8 cellular contexts compared by ENCODE assay signal in the genomic region with DNA sequence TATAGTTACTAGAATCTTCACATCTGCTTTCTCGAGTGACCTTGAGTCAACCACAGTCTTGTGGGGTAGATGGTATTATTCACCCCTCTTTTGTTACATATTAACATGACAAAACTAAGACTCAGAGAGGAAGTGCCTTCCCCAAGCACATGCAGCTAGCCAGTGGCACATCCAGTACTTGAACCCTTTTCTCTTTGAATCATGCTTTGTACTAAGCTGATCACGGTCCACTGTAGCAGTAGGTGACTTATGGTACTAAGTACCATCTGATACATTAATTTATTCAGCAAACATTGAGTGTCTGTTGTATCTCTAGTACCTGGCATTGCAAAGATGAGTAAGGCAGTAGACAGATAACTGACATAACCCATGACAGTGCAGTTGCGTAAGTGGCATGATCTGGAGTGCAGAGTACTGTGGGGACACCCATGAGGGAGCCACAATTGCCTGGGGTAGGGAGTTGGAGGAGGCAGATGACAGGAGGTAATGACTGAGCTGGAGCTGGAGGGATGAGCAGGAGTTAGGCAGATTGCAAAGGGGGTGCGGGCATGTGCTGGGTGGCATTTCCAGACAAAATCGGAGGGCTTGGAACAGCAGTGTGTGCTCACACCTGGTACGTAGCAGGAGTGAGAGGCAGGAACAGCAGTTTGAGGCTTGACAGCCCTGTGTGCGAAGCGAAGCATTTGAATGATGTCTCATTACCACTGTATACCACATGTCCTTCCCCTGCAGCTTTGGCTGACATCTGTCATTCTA. TPM values are rescaled to one million over a fixed set of nuclear protein-coding genes. Genes with fewer than 3 reads are reported as not detected.
DNase-seq lines count a peak whose midpoint lies in the region; ATAC-seq and TF ChIP-seq lines count a peak whose summit lies in the region.

No MANE protein-coding gene starts in this region.

- DNase-seq in EH (ENCODE audit: low read depth) (peak; percentile 40), erythroblast (lab: John Stamatoyannopoulos, UW) (peak; percentile 91 to 92), sciatic nerve (ENCODE audit: low spot score) (no peak), COLO668 (lab: John Stamatoyannopoulos, UW; ENCODE audit: unreplicated experiment) (no peak)
- no peak for DNase-seq in activated CD8-positive, alpha-beta memory T cell treated with anti-CD3 and anti-CD28 coated beads for 24 hours

- peak; percentile 94 for ATAC-seq in GM21423 (IDR thresholded peaks at IDR 0.05; ENCODE audit: unreplicated experiment)
- peak; percentile 82 for ATAC-seq in HG03575 (IDR thresholded peaks at IDR 0.05; ENCODE audit: extremely low read depth, insufficient number of reproducible peaks, low FRiP score, unreplicated experiment)
- ATAC-seq in HG03025 (IDR thresholded peaks at IDR 0.05; ENCODE audit: low FRiP score, unreplicated experiment): no peak
- ATAC-seq in sciatic nerve: no peak

- intact Hi-C loops in sciatic nerve (cut with DNase I): no loop called here

- TF ChIP-seq POLR2A in erythroblast (IDR thresholded peaks at IDR 0.05; ENCODE audit: low read length): peak; percentile 50

RNA-seq across cellular contexts. Expression of a gene that starts 29.8 kb away (rescaled TPM):
- total RNA-seq in sciatic nerve: 28.1 TPM

Comparison
In these comparisons a context has a peak if more than half of its experiments do, and no peak if none do; other contexts are left out.
1. DNase-seq: peak in EH (single experiment) and erythroblast (2 of 2); none in sciatic nerve (single experiment), COLO668 (single experiment) and activated CD8-positive, alpha-beta memory T cell treated with anti-CD3 and anti-CD28 coated beads for 24 hours (single experiment).
2. ATAC-seq: peak in GM21423 (single experiment) and HG03575 (single experiment); none in HG03025 (single experiment) and sciatic nerve (single experiment).